Comparison of ENCODE assay signal across 15 cellular contexts in the genomic region with DNA sequence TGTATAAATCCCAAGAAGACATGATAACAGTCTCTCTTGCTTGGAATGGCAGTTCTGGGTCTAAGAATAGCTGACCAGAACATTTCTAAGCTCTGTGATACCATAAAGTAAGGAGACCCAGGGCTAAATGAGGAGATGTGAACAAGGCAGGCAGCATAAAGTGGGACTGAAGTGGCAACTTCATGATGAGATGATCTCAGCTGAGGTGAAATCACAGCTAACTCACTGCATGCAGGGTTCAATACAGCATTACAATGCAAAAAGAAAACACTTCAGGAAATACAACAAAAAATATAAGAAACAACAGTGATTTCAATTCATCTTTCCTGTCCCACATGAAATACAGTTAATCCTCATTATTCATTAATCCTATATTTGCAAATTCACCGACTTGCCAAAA.
"Had no signal": no experiment of that assay in that cellular context is flagged by ENCODE, and none has a peak within 500 bp of the region (broad histone marks: within the 10 kb centered on the region; RNA-seq: fewer than 3 reads in every experiment).

No MANE protein-coding gene starts in this region.

- H3K27ac ChIP-seq: ascending aorta, dorsolateral prefrontal cortex, heart left ventricle, thyroid gland had no signal

- H3K4me1 Mint-ChIP-seq: endodermal cell; stimulated activated naive B cell treated with anti-CD40 and anti-IgM and Interleukin-4, amounts not matched to agents 10 μg/mL and 1 μg/mL and 100 μg/mL, for 72 hours had no signal

- H3K9me3 Mint-ChIP-seq: activated naive CD4-positive, alpha-beta T cell treated with anti-CD3 and anti-CD28 coated beads for 36 hours; activated T-helper 2 cell treated with anti-CD3 and anti-CD28 coated beads, Interferon-gamma antibody, Interleukin-2, Interleukin-4, amounts not matched to agents 10 μg/mL and 5 μg/mL and 100 μg/mL, durations not matched to agents 14 hours and 24 hours and 36 hours; endodermal cell; stimulated activated naive B cell treated with anti-CD40 and anti-IgM and Interleukin-4, amounts not matched to agents 10 μg/mL and 1 μg/mL and 100 μg/mL, for 72 hours had no signal

- H3K27me3 Mint-ChIP-seq: naive thymus-derived CD8-positive, alpha-beta T cell; stimulated activated naive B cell treated with anti-CD40 and anti-IgM and Interleukin-4, amounts not matched to agents 10 μg/mL and 1 μg/mL and 100 μg/mL, for 72 hours had no signal

- DNase-seq: activated CD4-positive, alpha-beta T cell treated with anti-CD3 and anti-CD28 coated beads for 1 hour; activated CD4-positive, alpha-beta T cell treated with anti-CD3 and anti-CD28 coated beads, Interleukin-2, amount 50 U/mL, for 4 hours; activated naive CD4-positive, alpha-beta T cell treated with anti-CD3 and anti-CD28 coated beads for 36 hours; dorsolateral prefrontal cortex; endodermal cell; foreskin melanocyte; heart left ventricle; naive thymus-derived CD8-positive, alpha-beta T cell; posterior cingulate gyrus; stimulated activated CD4-positive, alpha-beta T cell treated with anti-CD3 and anti-CD28 coated beads, Interleukin-15, amount 100 ng/mL, for 24 hours; stimulated activated CD4-positive, alpha-beta T cell treated with anti-CD3 and anti-CD28 coated beads, Interleukin-4, amount 100 ng/mL, for 1 hour; stimulated activated naive B cell treated with anti-CD40 and anti-IgM and Interleukin-4, amounts not matched to agents 10 μg/mL and 1 μg/mL and 100 μg/mL, for 72 hours; thyroid gland had no signal

- H3K27ac Mint-ChIP-seq: activated naive CD4-positive, alpha-beta T cell treated with anti-CD3 and anti-CD28 coated beads for 36 hours; activated T-helper 2 cell treated with anti-CD3 and anti-CD28 coated beads, Interferon-gamma antibody, Interleukin-2, Interleukin-4, amounts not matched to agents 10 μg/mL and 5 μg/mL and 100 μg/mL, durations not matched to agents 14 hours and 24 hours and 36 hours; endodermal cell; naive thymus-derived CD8-positive, alpha-beta T cell; stimulated activated naive B cell treated with anti-CD40 and anti-IgM and Interleukin-4, amounts not matched to agents 10 μg/mL and 1 μg/mL and 100 μg/mL, for 72 hours had no signal

- H3K4me3 Mint-ChIP-seq: activated naive CD4-positive, alpha-beta T cell treated with anti-CD3 and anti-CD28 coated beads for 36 hours; endodermal cell; naive thymus-derived CD8-positive, alpha-beta T cell; stimulated activated naive B cell treated with anti-CD40 and anti-IgM and Interleukin-4, amounts not matched to agents 10 μg/mL and 1 μg/mL and 100 μg/mL, for 72 hours had no signal

- ATAC-seq: heart left ventricle; naive thymus-derived CD8-positive, alpha-beta T cell; stimulated activated naive B cell treated with anti-CD40 and anti-IgM and Interleukin-4, amounts not matched to agents 10 μg/mL and 1 μg/mL and 100 μg/mL, for 72 hours had no signal
